In the genomic region with DNA sequence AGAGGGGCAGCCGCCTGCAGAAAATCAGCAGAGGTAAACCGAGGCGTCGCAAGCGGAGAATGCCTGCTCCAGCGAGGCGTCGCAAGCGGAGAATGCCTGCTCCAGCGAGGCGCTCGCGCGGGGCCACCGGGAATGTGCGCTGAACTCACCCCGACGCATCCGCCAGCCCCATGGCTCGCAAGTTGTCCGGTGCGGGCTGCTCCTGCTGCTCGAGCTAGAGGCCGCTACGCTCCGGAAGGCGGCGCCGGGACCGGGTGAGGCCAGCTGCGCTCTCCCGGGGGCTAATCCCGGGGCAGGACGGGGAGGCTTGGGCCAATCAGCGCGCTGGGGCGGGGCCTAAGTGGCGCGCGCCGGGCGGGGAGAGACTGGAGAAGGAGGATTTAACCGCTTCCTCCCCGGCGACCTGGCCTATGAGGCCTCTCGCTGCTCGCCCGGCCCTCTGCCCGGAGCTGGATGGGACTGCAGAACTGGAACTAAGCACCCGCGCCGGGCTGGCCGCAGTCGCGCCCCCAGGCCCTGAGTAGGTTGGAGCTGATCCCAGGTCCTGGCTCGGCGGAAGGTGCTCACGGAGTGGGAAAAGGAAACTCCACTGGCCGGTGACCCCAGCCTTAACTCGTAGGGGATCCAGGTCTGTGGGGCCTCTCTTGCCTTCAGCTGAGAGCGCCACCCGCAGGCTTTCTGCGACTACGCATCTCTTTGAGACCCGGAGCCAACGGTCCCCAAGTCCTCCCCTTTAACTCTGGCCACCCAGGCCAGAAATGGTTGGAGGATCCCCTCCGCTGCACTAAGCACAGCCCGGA, we compare ENCODE assay signal across 1 cellular context.
TF ChIP-seq lines count a peak whose summit lies in the region.

A gene with protein sequence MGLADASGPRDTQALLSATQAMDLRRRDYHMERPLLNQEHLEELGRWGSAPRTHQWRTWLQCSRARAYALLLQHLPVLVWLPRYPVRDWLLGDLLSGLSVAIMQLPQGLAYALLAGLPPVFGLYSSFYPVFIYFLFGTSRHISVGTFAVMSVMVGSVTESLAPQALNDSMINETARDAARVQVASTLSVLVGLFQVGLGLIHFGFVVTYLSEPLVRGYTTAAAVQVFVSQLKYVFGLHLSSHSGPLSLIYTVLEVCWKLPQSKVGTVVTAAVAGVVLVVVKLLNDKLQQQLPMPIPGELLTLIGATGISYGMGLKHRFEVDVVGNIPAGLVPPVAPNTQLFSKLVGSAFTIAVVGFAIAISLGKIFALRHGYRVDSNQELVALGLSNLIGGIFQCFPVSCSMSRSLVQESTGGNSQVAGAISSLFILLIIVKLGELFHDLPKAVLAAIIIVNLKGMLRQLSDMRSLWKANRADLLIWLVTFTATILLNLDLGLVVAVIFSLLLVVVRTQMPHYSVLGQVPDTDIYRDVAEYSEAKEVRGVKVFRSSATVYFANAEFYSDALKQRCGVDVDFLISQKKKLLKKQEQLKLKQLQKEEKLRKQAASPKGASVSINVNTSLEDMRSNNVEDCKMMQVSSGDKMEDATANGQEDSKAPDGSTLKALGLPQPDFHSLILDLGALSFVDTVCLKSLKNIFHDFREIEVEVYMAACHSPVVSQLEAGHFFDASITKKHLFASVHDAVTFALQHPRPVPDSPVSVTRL (minus strand): TSS at position 240 of the 800 bp plus-strand sequence. CDS start 68 bp downstream, at position 172.

TF ChIP-seq in H1, 55 proteins besides CTCF, POLR2A, EP300 and RAD21 (continued from another document):
- TF ChIP-seq CHD1 (IDR thresholded peaks at IDR 0.05; ENCODE audit: low read depth, low read length) (no peak), SIN3A (conservative IDR thresholded peaks at IDR 0.05 in 1 of 2, IDR thresholded peaks at IDR 0.05 in 1 of 2; ENCODE audit: low read depth in 1 of 2, low read length in 2 of 2) (peak in 1 of 2 experiments; percentile 78; a peak in 2 of 4 replicates), EGR1 (IDR thresholded peaks at IDR 0.05; ENCODE audit: borderline replicate concordance, low read depth, low read length) (no peak), CBX8 (IDR thresholded peaks at IDR 0.05; ENCODE audit: borderline replicate concordance, low read depth, low read length) (no peak), FOSL1 (IDR thresholded peaks at IDR 0.05; ENCODE audit: insufficient read depth, low read depth, low read length) (no peak), RXRA (IDR thresholded peaks at IDR 0.05; ENCODE audit: insufficient read depth, low read depth, low read length) (no peak), CTBP2 (IDR thresholded peaks at IDR 0.05; ENCODE audit: borderline replicate concordance, insufficient read depth, insufficient read length, low read length) (no peak), SP1 (IDR thresholded peaks at IDR 0.05; ENCODE audit: low read depth, low read length) (peak; percentile 64; the same call in 1 of the 2 replicates)
